In the genomic region with DNA sequence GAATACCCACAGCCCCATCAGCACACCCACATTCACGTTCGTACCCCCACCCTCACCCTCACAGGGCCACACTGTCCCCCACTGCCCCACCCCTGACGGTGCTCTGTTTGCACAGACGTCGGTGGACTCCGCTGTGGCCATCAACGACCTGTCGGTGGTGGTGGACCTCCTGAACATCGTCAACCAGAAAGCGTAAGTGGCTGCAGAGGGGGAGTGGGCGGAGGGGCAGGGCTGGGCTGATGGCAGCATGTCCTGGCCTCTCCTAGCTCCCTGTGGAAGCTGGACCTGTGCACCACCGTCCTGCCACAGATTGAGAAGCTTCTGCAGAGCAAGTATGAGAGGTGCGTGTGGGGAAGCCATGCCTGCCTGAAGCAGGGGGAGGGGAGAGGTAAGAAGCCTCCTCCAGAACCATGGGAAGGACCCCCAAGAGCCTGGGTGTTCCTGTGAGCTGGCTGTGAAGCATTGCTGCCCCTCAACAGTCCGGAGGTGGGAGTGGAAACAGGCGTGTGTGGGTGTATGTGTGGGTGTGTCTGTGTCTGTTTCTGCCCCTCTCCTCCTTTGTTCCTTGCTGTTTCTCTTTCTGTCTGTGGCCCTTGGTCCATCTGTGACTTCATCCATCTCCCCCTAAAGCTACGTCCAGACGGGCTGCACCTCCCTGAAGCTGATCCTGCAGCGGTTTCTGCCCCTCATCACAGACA, we compare ENCODE assay signal across 21 cellular contexts. TPM values are rescaled to one million over a fixed set of nuclear protein-coding genes. Genes with fewer than 3 reads are reported as not detected.
"Had no signal": no experiment of that assay in that cellular context is flagged by ENCODE, and none has a peak within 500 bp of the region (broad histone marks: within the 10 kb centered on the region; RNA-seq: fewer than 3 reads in every experiment).

No MANE protein-coding gene starts in this region.

- H3K27me3 ChIP-seq: neural progenitor cell, pancreas, sigmoid colon, upper lobe of right lung had no signal

- H3K4me2 ChIP-seq: neural progenitor cell had no signal

- H3K27ac ChIP-seq: neural progenitor cell, pancreas, sigmoid colon, thoracic aorta, upper lobe of right lung had no signal

- H3K4me3 ChIP-seq: mucosa of descending colon, neural progenitor cell, pancreas, sigmoid colon, thoracic aorta, upper lobe of right lung had no signal

- ATAC-seq: activated CD4-positive, CD25-positive, alpha-beta regulatory T cell treated with anti-CD3 and anti-CD28 coated beads, Interleukin-2, amount 50 U/mL, for 24 hours; mucosa of descending colon; stimulated activated naive B cell treated with anti-CD40 and anti-IgM and Interleukin-4, amounts not matched to agents 10 μg/mL and 1 μg/mL and 100 μg/mL, for 72 hours; upper lobe of right lung had no signal

- H3K4me1 ChIP-seq: neural progenitor cell, pancreas had no signal

- H3K4me1 Mint-ChIP-seq: activated naive CD8-positive, alpha-beta T cell treated with anti-CD3 and anti-CD28 coated beads, Interleukin-2, amount 10 ng/mL, durations not matched to agents 7 days and 5 days; brain had no signal

- H2AFZ ChIP-seq: neural progenitor cell had no signal

- H3K9ac ChIP-seq: neural progenitor cell had no signal

- H3K36me3 Mint-ChIP-seq: activated naive CD8-positive, alpha-beta T cell treated with anti-CD3 and anti-CD28 coated beads, Interleukin-2, amount 10 ng/mL, durations not matched to agents 7 days and 5 days; neural progenitor cell had no signal

- H3K27me3 Mint-ChIP-seq: activated naive CD8-positive, alpha-beta T cell treated with anti-CD3 and anti-CD28 coated beads, Interleukin-2, amount 10 ng/mL, durations not matched to agents 7 days and 5 days; brain; naive B cell; stimulated activated naive B cell treated with anti-CD40 and anti-IgM and Interleukin-4, amounts not matched to agents 10 μg/mL and 1 μg/mL and 100 μg/mL, for 72 hours had no signal

- H3K9me3 Mint-ChIP-seq: activated naive CD8-positive, alpha-beta T cell treated with anti-CD3 and anti-CD28 coated beads, Interleukin-2, amount 10 ng/mL, durations not matched to agents 7 days and 5 days; activated T-helper 1 cell treated with anti-CD3 and anti-CD28 coated beads, Interleukin-12 subunit alpha, Interleukin-12 subunit beta, Interleukin-2, Interleukin-4 antibody, amounts not matched to agents 30 ng/mL and 10 ng/mL and 1 ng/mL, durations not matched to agents 14 hours and 24 hours and 36 hours; brain; naive B cell; neural progenitor cell; stimulated activated naive B cell treated with anti-CD40 and anti-IgM and Interleukin-4, amounts not matched to agents 10 μg/mL and 1 μg/mL and 100 μg/mL, for 72 hours had no signal

- H3K9me3 ChIP-seq: mucosa of descending colon, pancreas, sigmoid colon, thoracic aorta, upper lobe of right lung had no signal

- H3K36me3 ChIP-seq: neural progenitor cell had no signal

- H3K27ac Mint-ChIP-seq: activated naive CD8-positive, alpha-beta T cell treated with anti-CD3 and anti-CD28 coated beads, Interleukin-2, amount 10 ng/mL, durations not matched to agents 7 days and 5 days; activated T-helper 1 cell treated with anti-CD3 and anti-CD28 coated beads, Interleukin-12 subunit alpha, Interleukin-12 subunit beta, Interleukin-2, Interleukin-4 antibody, amounts not matched to agents 30 ng/mL and 10 ng/mL and 1 ng/mL, durations not matched to agents 14 hours and 24 hours and 36 hours; neural progenitor cell; stimulated activated naive B cell treated with anti-CD40 and anti-IgM and Interleukin-4, amounts not matched to agents 10 μg/mL and 1 μg/mL and 100 μg/mL, for 72 hours had no signal

- H3K4me3 Mint-ChIP-seq: activated naive CD8-positive, alpha-beta T cell treated with anti-CD3 and anti-CD28 coated beads, Interleukin-2, amount 10 ng/mL, durations not matched to agents 7 days and 5 days; activated T-helper 1 cell treated with anti-CD3 and anti-CD28 coated beads, Interleukin-12 subunit alpha, Interleukin-12 subunit beta, Interleukin-2, Interleukin-4 antibody, amounts not matched to agents 30 ng/mL and 10 ng/mL and 1 ng/mL, durations not matched to agents 14 hours and 24 hours and 36 hours; brain; naive B cell; neural progenitor cell; stimulated activated naive B cell treated with anti-CD40 and anti-IgM and Interleukin-4, amounts not matched to agents 10 μg/mL and 1 μg/mL and 100 μg/mL, for 72 hours had no signal

- DNase-seq: activated naive CD4-positive, alpha-beta T cell treated with Interleukin-2 at 50 U/mL for 16 hours; activated naive CD8-positive, alpha-beta T cell treated with anti-CD3 and anti-CD28 coated beads, Interleukin-2, amount 10 ng/mL, durations not matched to agents 7 days and 5 days; amygdala; central memory CD4-positive, alpha-beta T cell; cortex of kidney; head of caudate nucleus; mesenchymal stem cell; naive B cell; sigmoid colon; stimulated activated CD4-positive, alpha-beta T cell treated with anti-CD3 and anti-CD28 coated beads, Interleukin-4, amount 100 ng/mL, for 4 hours; stimulated activated naive B cell treated with anti-CD40 and anti-IgM and Interleukin-4, amounts not matched to agents 10 μg/mL and 1 μg/mL and 100 μg/mL, for 72 hours; T1000; upper lobe of right lung had no signal

RNA-seq across cellular contexts. Expression of a gene that starts 46.4 kb away (rescaled TPM):
- total RNA-seq: T-helper 1 cell treated with Interleukin-12 subunit alpha and Interleukin-12 subunit beta and Interleukin-4 antibody, amounts not matched to agents 30 ng/mL and 1 ng/mL, for 36 hours had no signal
